ENCODE assay signal across 1 cellular context in the genomic region with DNA sequence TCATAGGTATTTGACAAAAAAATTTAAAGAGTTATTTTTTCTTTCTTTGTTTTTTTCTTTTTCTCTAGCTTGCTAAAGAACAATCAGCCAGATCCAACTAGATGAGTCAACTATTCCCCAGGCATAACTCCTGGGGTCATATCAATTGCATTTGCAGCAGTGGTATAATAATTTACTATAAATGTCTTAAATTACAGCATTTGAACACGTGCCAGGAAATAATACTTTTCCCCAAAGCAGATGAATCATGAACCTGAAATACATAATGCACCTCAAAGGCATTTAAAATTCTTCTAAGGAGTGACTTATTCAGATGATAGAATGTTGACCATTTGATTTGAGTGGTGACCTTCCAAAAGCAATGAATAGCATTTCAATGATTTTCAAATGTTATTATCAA.
A peak's percentile ranks its signal among the peaks of the same experiment; 100 is the strongest.
TF ChIP-seq lines count a peak whose summit lies in the region.

No MANE protein-coding gene starts in this region.

TF ChIP-seq in HCT116, 20 proteins besides CTCF, POLR2A, EP300 and RAD21 (continued from another document):
- TF ChIP-seq, protein P1, sequence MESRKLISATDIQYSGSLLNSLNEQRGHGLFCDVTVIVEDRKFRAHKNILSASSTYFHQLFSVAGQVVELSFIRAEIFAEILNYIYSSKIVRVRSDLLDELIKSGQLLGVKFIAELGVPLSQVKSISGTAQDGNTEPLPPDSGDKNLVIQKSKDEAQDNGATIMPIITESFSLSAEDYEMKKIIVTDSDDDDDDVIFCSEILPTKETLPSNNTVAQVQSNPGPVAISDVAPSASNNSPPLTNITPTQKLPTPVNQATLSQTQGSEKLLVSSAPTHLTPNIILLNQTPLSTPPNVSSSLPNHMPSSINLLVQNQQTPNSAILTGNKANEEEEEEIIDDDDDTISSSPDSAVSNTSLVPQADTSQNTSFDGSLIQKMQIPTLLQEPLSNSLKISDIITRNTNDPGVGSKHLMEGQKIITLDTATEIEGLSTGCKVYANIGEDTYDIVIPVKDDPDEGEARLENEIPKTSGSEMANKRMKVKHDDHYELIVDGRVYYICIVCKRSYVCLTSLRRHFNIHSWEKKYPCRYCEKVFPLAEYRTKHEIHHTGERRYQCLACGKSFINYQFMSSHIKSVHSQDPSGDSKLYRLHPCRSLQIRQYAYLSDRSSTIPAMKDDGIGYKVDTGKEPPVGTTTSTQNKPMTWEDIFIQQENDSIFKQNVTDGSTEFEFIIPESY (IDR thresholded peaks at IDR 0.05; ENCODE audit: extremely low read depth, insufficient replicate concordance, low read length): no peak
- TF ChIP-seq CEBPB (IDR thresholded peaks at IDR 0.05; ENCODE audit: low read depth): peak; percentile 57
- peak; percentile 76 for TF ChIP-seq TCF7L2 (IDR thresholded peaks at IDR 0.05; ENCODE audit: borderline replicate concordance, extremely low read depth, insufficient read depth, insufficient read length)
- TF ChIP-seq, protein P2, sequence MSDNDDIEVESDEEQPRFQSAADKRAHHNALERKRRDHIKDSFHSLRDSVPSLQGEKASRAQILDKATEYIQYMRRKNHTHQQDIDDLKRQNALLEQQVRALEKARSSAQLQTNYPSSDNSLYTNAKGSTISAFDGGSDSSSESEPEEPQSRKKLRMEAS (IDR thresholded peaks at IDR 0.05): no peak
- no peak for TF ChIP-seq ZNF274 (IDR thresholded peaks at IDR 0.05; ENCODE audit: low read depth, low read length)
- TF ChIP-seq FOSL1 (IDR thresholded peaks at IDR 0.05; ENCODE audit: low read depth): peak; percentile 81
- TF ChIP-seq ZFX (IDR thresholded peaks at IDR 0.05): no peak
